Comparison of ENCODE assay signal across 23 cellular contexts in the genomic region with DNA sequence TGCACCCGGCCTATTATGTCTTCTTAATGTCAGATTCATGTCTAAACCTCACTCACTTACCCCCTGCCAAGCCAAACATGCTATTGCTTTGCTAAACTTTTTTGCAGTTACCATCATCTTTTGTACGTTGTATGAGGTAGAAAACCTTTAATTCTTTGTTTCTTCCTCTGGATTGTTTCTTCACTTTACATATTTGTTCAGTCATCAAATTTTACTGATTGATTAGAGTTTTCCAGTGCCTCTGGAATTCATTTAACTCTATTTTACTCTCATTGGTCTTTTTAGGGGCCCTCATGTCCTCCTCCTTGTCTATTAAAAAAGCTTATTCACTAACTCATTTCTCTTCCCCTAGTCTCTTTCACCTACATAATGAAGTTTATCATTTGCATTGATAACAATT.
"Had no signal": no experiment of that assay in that cellular context is flagged by ENCODE, and none has a peak within 500 bp of the region (broad histone marks: within the 10 kb centered on the region; RNA-seq: fewer than 3 reads in every experiment).

No MANE protein-coding gene starts in this region.

- H3K27ac ChIP-seq: HL-60, KMS-11, SJSA1, SK-N-MC had no signal

- H3K27me3 ChIP-seq: SJSA1 had no signal

- DNase-seq: Kasumi-1, MM.1S, NCI-H1092 treated with DMSO at 0.1 percent for 48 hours, NCI-H1436, NCI-H1694, NCI-H187 treated with DMSO at 0.1 percent for 48 hours, NCI-H2029 treated with DMSO at 0.1 percent for 48 hours, NCI-H2171 treated with DMSO at 0.1 percent for 48 hours, NCI-H345, NCI-H446 treated with DMSO at 0.1 percent for 48 hours, NCI-H524, NCI-H69, NCI-H774, Right ventricle myocardium superior, RPMI8226, SIG-M5 had no signal

- H3K9me3 ChIP-seq: SJSA1 had no signal

- H3K4me1 ChIP-seq: SJSA1 had no signal

- H3K4me2 ChIP-seq: KMS-11 had no signal

- H3K36me3 ChIP-seq: SJSA1 had no signal

- H3K27ac Mint-ChIP-seq: T-helper 1 cell treated with Interleukin-12 subunit alpha and Interleukin-12 subunit beta and Interleukin-4 antibody, amounts not matched to agents 30 μg/mL and 1 μg/mL, for 36 hours had no signal

- H3K4me3 Mint-ChIP-seq: T-helper 1 cell treated with Interleukin-12 subunit alpha and Interleukin-12 subunit beta and Interleukin-4 antibody, amounts not matched to agents 30 μg/mL and 1 μg/mL, for 36 hours had no signal

- H3K4me3 ChIP-seq: SJSA1, SK-N-MC had no signal

- H3K9me3 Mint-ChIP-seq: T-helper 1 cell treated with Interleukin-12 subunit alpha and Interleukin-12 subunit beta and Interleukin-4 antibody, amounts not matched to agents 30 μg/mL and 1 μg/mL, for 36 hours had no signal

- H3K9ac ChIP-seq: KMS-11 had no signal

- FAIRE-seq: HTR-8/SVneo, RCC 7860 had no signal
